In the genomic region with DNA sequence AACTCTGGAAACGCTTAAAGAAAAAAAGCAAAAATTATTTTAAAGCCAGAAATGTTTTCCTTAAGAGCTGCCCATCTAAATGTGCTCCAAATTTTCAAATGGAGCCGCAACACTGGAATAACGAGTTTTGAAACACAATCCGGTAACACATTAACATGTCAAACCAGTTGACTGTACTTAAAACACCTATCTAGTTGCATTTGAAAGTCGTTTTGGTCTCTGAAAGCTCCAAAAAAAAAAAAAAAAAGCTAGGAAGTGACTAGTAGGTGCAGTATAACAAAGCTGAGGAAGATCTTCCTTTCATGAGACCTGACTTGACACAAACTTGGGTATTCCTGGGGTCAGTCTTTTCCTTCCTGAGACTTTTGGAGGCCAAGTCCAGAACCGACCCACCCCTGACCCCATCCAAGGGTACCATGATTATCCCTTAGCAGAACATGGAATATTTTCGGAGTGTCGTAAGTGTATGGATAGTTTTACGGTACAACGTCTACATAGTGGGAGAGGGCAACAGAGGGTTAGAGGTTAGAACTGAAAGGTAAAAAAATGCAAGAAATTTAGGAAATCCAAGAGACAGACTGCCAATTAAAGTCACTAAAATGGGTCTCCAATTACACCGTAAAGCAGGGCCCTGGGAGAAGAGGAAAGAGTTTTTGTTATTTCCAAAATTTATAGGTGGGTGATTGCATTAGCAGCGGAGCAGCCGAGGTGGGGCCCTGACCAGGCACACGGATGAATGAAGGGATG, we compare ENCODE assay signal across 1 cellular context.
TF ChIP-seq lines count a peak whose summit lies in the region.

No MANE protein-coding gene starts in this region.

TF ChIP-seq in A549, 52 proteins besides CTCF, POLR2A, EP300 and RAD21 (continued from another document):
- TF ChIP-seq, protein P1, sequence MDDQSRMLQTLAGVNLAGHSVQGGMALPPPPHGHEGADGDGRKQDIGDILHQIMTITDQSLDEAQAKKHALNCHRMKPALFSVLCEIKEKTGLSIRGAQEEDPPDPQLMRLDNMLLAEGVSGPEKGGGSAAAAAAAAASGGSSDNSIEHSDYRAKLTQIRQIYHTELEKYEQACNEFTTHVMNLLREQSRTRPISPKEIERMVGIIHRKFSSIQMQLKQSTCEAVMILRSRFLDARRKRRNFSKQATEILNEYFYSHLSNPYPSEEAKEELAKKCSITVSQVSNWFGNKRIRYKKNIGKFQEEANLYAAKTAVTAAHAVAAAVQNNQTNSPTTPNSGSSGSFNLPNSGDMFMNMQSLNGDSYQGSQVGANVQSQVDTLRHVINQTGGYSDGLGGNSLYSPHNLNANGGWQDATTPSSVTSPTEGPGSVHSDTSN (IDR thresholded peaks at IDR 0.05): no peak
- TF ChIP-seq TFCP2L1 (CRISPR knock-in tag; IDR thresholded peaks at IDR 0.05): 0 out of 2 replicates have a peak, but pooled peaks have one; percentile 20
- TF ChIP-seq, protein P2, sequence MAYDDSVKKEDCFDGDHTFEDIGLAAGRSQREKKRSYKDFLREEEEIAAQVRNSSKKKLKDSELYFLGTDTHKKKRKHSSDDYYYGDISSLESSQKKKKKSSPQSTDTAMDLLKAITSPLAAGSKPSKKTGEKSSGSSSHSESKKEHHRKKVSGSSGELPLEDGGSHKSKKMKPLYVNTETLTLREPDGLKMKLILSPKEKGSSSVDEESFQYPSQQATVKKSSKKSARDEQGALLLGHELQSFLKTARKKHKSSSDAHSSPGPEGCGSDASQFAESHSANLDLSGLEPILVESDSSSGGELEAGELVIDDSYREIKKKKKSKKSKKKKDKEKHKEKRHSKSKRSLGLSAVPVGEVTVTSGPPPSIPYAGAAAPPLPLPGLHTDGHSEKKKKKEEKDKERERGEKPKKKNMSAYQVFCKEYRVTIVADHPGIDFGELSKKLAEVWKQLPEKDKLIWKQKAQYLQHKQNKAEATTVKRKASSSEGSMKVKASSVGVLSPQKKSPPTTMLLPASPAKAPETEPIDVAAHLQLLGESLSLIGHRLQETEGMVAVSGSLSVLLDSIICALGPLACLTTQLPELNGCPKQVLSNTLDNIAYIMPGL (CRISPR knock-in tag; IDR thresholded peaks at IDR 0.05; ENCODE audit: borderline replicate concordance): no peak
- TF ChIP-seq GATA3 (IDR thresholded peaks at IDR 0.05; ENCODE audit: borderline replicate concordance): no peak
- no peak for TF ChIP-seq JUNB (IDR thresholded peaks at IDR 0.05)
- TF ChIP-seq CBX8 (IDR thresholded peaks at IDR 0.05): no peak
TF ChIP-seq in A549: peak in this region for 4.
